Comparison of ENCODE assay signal across 8 cellular contexts in the genomic region with DNA sequence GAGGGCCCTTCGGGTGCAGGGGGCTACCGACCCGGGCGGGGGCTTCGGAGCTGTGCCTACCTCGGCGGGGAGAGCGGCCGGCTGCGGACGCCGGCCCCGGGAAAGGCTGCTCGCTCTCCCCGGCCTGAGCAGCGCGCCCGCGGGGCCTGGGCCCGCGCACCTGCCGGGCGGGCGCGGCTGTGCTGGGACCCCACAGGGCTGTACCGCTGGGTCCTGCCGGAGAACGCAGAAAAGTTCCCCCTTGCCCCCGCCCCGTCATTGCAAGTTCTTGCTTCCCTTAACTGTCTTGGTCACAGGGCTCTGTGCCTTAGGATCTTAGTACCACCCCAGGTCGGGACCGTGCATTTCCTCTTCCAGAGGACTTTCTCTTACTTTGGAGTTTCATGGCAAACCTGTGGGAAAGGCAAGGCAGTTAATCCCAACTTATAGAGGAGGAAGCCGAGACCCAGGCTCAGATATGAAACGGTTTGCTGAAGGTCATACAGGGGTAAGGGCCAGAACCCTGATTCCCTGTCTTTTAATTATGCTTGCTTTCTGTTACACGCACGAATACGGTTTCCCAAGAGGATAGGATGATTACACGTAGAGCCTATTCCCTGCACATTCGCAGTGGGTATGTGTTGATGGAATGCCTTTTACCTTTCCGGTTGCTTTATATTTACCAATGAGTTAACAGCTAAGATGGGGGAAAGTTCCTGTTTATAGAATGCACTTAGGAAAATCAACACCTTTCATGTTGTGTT. TPM values are rescaled to one million over a fixed set of nuclear protein-coding genes. Genes with fewer than 3 reads are reported as not detected.
DNase-seq lines count a peak whose midpoint lies in the region; ATAC-seq and TF ChIP-seq lines count a peak whose summit lies in the region.

No MANE protein-coding gene starts in this region.

- H3K27me3 Mint-ChIP-seq in activated T-cell treated with anti-CD3 and anti-CD28 coated beads, Interleukin-2, amount 50 U/mL, for 4 hours (ENCODE audit: low read depth): no peaks in the 10 kb centered on the region

- H3K4me1 ChIP-seq in NT2/D1 (ENCODE audit: insufficient read depth, insufficient read length): no peaks in the 10 kb centered on the region
- H3K4me1 ChIP-seq in mammary epithelial cell (ENCODE audit: insufficient read depth, low read length): peaks cover 16% of the 10 kb centered on the region

- H3K27me3 ChIP-seq in NT2/D1 (ENCODE audit: insufficient read depth, insufficient read length) (peaks cover 45% of the 10 kb centered on the region), mammary epithelial cell (ENCODE audit: insufficient read depth, low read length) (no peaks in the 10 kb centered on the region)

- peaks cover 11% of the 10 kb centered on the region for H3K36me3 ChIP-seq in NT2/D1 (ENCODE audit: insufficient read depth, insufficient read length, low read length)
- no peaks in the 10 kb centered on the region for H3K36me3 ChIP-seq in mammary epithelial cell (ENCODE audit: insufficient read depth, low read length)

- ATAC-seq in activated T-cell treated with anti-CD3 and anti-CD28 coated beads, Interleukin-2, amount 50 U/mL, for 4 hours: peak; percentile 44 to 47
- peak; percentile 27 for ATAC-seq in HG02678 (IDR thresholded peaks at IDR 0.05; ENCODE audit: unreplicated experiment)

- H3K9me3 ChIP-seq in NT2/D1 (ENCODE audit: insufficient read depth, low read length) (no peaks in the 10 kb centered on the region), mammary epithelial cell (replicated peaks; ENCODE audit: insufficient read depth, low read length) (no peaks in the 10 kb centered on the region)

- no peak for TF ChIP-seq CTCF in mammary epithelial cell (conservative IDR thresholded peaks at IDR 0.05 in 1 of 2, IDR thresholded peaks at IDR 0.05 in 1 of 2; ENCODE audit: extremely low read depth in 1 of 2, insufficient read depth in 1 of 2, low read depth in 1 of 2, low read length in 2 of 2)

- DNase-seq in activated T-cell treated with anti-CD3 and anti-CD28 coated beads, Interleukin-2, amount 50 U/mL, for 4 hours: no peak
- no peak for DNase-seq in activated T-cell treated with anti-CD3 and anti-CD28 coated beads, Interleukin-2, amount 50 U/mL, for 1 hour
- DNase-seq in NT2/D1 (ENCODE audit: low read depth, low spot score) (no peak), mammary epithelial cell (peak; percentile 39), islet precursor cell (peak; percentile 61), middle frontal gyrus (ENCODE audit: extremely low spot score, low spot score) (no peak)
- peak; percentile 48 for DNase-seq in stimulated activated CD4-positive, alpha-beta T cell treated with anti-CD3 and anti-CD28 coated beads, Interleukin-15, amount 100 ng/mL, for 24 hours

- CTCF ChIA-PET in mammary epithelial cell (lab: Charles Lee; ENCODE audit: low non-redundant PET): no interaction called here

- H3K4me2 ChIP-seq in mammary epithelial cell (ENCODE audit: insufficient read depth, low read depth, low read length): peak overlapping the region; percentile 95

- no peaks in the 10 kb centered on the region for H3K9me3 Mint-ChIP-seq in activated T-cell treated with anti-CD3 and anti-CD28 coated beads, Interleukin-2, amount 50 U/mL, for 4 hours

- dilution Hi-C loops in mammary epithelial cell (cut with HindIII; ENCODE audit: low sequenced_read_pairs): no loop called here

- H2AFZ ChIP-seq in mammary epithelial cell (ENCODE audit: low read depth, low read length): peak overlapping the region; percentile 97

- intact Hi-C loops in mammary epithelial cell (cut with micrococcal nuclease): loop anchor here (5.0 kb wide), 1 partner anchor 59 kb away; no protein-coding TSS in a partner anchor

- 4% methylated on average over 12 of the region's 40 CpGs for WGBS in mammary epithelial cell (ENCODE audit: low coverage, missing lambda C conversion rate)

- H3K36me3 Mint-ChIP-seq in activated T-cell treated with anti-CD3 and anti-CD28 coated beads, Interleukin-2, amount 50 U/mL, for 4 hours (ENCODE audit: insufficient read depth): peaks cover 4% of the 10 kb centered on the region

- peak overlapping the region; percentile 85 for H3K4me3 Mint-ChIP-seq in activated T-cell treated with anti-CD3 and anti-CD28 coated beads, Interleukin-2, amount 50 U/mL, for 4 hours

- H3K4me1 Mint-ChIP-seq in activated T-cell treated with anti-CD3 and anti-CD28 coated beads, Interleukin-2, amount 50 U/mL, for 4 hours (ENCODE audit: low read depth): peaks cover 49% of the 10 kb centered on the region

- H4K20me1 ChIP-seq in mammary epithelial cell (ENCODE audit: insufficient read depth, low read length): no peaks in the 10 kb centered on the region

- H3K79me2 ChIP-seq in mammary epithelial cell (ENCODE audit: insufficient read depth, low read length): peaks cover 13% of the 10 kb centered on the region

- in situ Hi-C loops in mammary epithelial cell (cut with MboI; ENCODE audit: low sequenced_read_pairs in 2 of 2): no loop called here

- H3K4me3 ChIP-seq in NT2/D1 (ENCODE audit: insufficient read length, low read depth) (peak overlapping the region; percentile 62), mammary epithelial cell (replicated peaks in 1 of 3; ENCODE audit: insufficient read depth in 1 of 3, low read depth in 2 of 3, low read length in 3 of 3) (peak overlapping the region; percentile 86 to 90 (median 86))

- H3K9ac ChIP-seq in NT2/D1 (ENCODE audit: insufficient read length, low read depth) (peak overlapping the region; percentile 79), mammary epithelial cell (ENCODE audit: insufficient read depth, low read length) (peak overlapping the region; percentile 76)

- H3K27ac ChIP-seq in mammary epithelial cell (ENCODE audit: insufficient read depth, low read depth, low read length): peak overlapping the region; percentile 58

- BruUV-seq in mammary epithelial cell (replicated peaks; lab: Mats Ljungman, UMichigan): TSS peak; percentile 23

RNA-seq across cellular contexts. Expression of gene PCGF5, which starts 0.7 kb away (rescaled TPM):
- 10 to 100 TPM; 38.5 to 43.5 (median 38.8) TPM for total RNA-seq in activated T-cell treated with anti-CD3 and anti-CD28 coated beads, Interleukin-2, amount 50 U/mL, for 4 hours
- 10 to 100 TPM; 17.6 to 22.5 TPM for total RNA-seq in mammary epithelial cell
- polyA plus RNA-seq in mammary epithelial cell: 13.4 TPM
- polyA minus RNA-seq in mammary epithelial cell: 35.9 TPM

Comparison
In these comparisons a context has a peak if more than half of its experiments do, and no peak if none do; other contexts are left out.
1. DNase-seq: peak in mammary epithelial cell (single experiment), islet precursor cell (single experiment) and stimulated activated CD4-positive, alpha-beta T cell treated with anti-CD3 and anti-CD28 coated beads, Interleukin-15, amount 100 ng/mL, for 24 hours (single experiment); none in activated T-cell treated with anti-CD3 and anti-CD28 coated beads, Interleukin-2, amount 50 U/mL, for 4 hours (single experiment), activated T-cell treated with anti-CD3 and anti-CD28 coated beads, Interleukin-2, amount 50 U/mL, for 1 hour (single experiment), NT2/D1 (single experiment) and middle frontal gyrus (single experiment).